Comparison of ENCODE assay signal across 23 cellular contexts in the genomic region with DNA sequence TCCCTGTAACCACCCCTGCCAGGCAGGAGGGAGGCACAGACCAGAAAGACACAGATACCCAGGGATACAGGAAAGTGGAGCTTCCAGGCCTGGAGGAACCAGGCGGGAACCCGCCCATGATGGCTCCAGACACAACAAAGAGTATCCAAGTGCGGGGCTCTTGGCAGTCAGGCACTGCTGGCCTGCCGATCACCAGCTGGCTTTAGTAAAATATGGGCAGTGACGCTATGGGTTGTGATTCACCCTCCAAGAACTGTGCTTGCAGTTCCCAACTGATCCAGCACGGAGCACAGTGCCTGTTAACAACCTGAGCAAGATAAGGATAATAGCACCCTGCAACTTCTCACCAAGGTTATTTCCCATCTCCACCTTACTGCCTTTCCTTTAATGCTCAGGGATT.
DNase-seq lines count a peak whose midpoint lies in the region; ATAC-seq and TF ChIP-seq lines count a peak whose summit lies in the region.
"Had no signal": no experiment of that assay in that cellular context is flagged by ENCODE, and none has a peak within 500 bp of the region (broad histone marks: within the 10 kb centered on the region; RNA-seq: fewer than 3 reads in every experiment).

No MANE protein-coding gene starts in this region.

- H3K27ac ChIP-seq in left ventricle myocardium inferior (replicated peaks) = no peak overlapping the region
- H3K27ac ChIP-seq in tibial nerve = no peak overlapping the region
- H3K27ac ChIP-seq: suprapubic skin had no signal

- peak; percentile 36 for TF ChIP-seq CTCF in left ventricle myocardium inferior (IDR thresholded peaks at IDR 0.05; ENCODE audit: borderline replicate concordance)
- TF ChIP-seq CTCF in tibial nerve (IDR thresholded peaks at IDR 0.05) = no peak

- no peaks in the 10 kb centered on the region for H3K4me1 Mint-ChIP-seq in stimulated activated effector memory CD8-positive, alpha-beta T cell treated with anti-CD3 and anti-CD28 coated beads, Interleukin-12 subunit alpha, Interleukin-12 subunit beta, amount 100 ng/mL, for 72 hours
- H3K4me1 Mint-ChIP-seq: CD4-positive, CD25-positive, alpha-beta regulatory T cell had no signal

- H3K27ac Mint-ChIP-seq in stimulated activated effector memory CD8-positive, alpha-beta T cell treated with anti-CD3 and anti-CD28 coated beads, Interleukin-12 subunit alpha, Interleukin-12 subunit beta, amount 100 ng/mL, for 72 hours = no peak overlapping the region
- H3K27ac Mint-ChIP-seq: activated CD8-positive, alpha-beta T cell treated with anti-CD3 and anti-CD28 coated beads, Interleukin-2, amount 10 ng/mL, durations not matched to agents 7 days and 5 days; activated naive CD4-positive, alpha-beta T cell treated with anti-CD3 and anti-CD28 coated beads for 36 hours; CD4-positive, CD25-positive, alpha-beta regulatory T cell had no signal

- DNase-seq in HT-29 (ENCODE audit: low spot score) = peak; percentile 26
- DNase-seq in astrocyte of the hippocampus (ENCODE audit: low read depth, low spot score) = peak; percentile 44
- peak; percentile 39 for DNase-seq in left ventricle myocardium inferior
- DNase-seq in stimulated activated effector memory CD8-positive, alpha-beta T cell treated with anti-CD3 and anti-CD28 coated beads, Interleukin-12 subunit alpha, Interleukin-12 subunit beta, amount 100 ng/mL, for 72 hours (ENCODE audit: low spot score in 2 of 2) = no peak
- DNase-seq in CD1c-positive myeloid dendritic cell (ENCODE audit: extremely low spot score) = no peak
- no peak for DNase-seq in tibial nerve (ENCODE audit: low spot score in 2 of 2)
- DNase-seq: activated CD4-positive, CD25-positive, alpha-beta regulatory T cell treated with anti-CD3 and anti-CD28 coated beads, Interleukin-2, amount 50 U/mL, for 72 hours; activated CD8-positive, alpha-beta T cell treated with anti-CD3 and anti-CD28 coated beads, Interleukin-2, amount 10 ng/mL, durations not matched to agents 7 days and 5 days; activated naive CD4-positive, alpha-beta T cell treated with anti-CD3 and anti-CD28 coated beads for 36 hours; amygdala; CD4-positive, CD25-positive, alpha-beta regulatory T cell; DMS153; erythroblast; GF-D8; KG1; midbrain; MV-4-11; NCI-H1694 treated with DMSO at 0.1 percent for 48 hours; NCI-H69; SHP77 had no signal

- H3K4me3 ChIP-seq in left ventricle myocardium inferior (no peak overlapping the region), tibial nerve (no peak overlapping the region)
- H3K4me3 ChIP-seq: suprapubic skin had no signal

- no peak overlapping the region for H3K4me3 Mint-ChIP-seq in stimulated activated effector memory CD8-positive, alpha-beta T cell treated with anti-CD3 and anti-CD28 coated beads, Interleukin-12 subunit alpha, Interleukin-12 subunit beta, amount 100 ng/mL, for 72 hours
- H3K4me3 Mint-ChIP-seq: activated CD8-positive, alpha-beta T cell treated with anti-CD3 and anti-CD28 coated beads, Interleukin-2, amount 10 ng/mL, durations not matched to agents 7 days and 5 days; activated naive CD4-positive, alpha-beta T cell treated with anti-CD3 and anti-CD28 coated beads for 36 hours; CD4-positive, CD25-positive, alpha-beta regulatory T cell had no signal

- peak; percentile 8 for ATAC-seq in stimulated activated effector memory CD8-positive, alpha-beta T cell treated with anti-CD3 and anti-CD28 coated beads, Interleukin-12 subunit alpha, Interleukin-12 subunit beta, amount 100 ng/mL, for 72 hours
- ATAC-seq in HG03342 (IDR thresholded peaks at IDR 0.05; ENCODE audit: unreplicated experiment) = no peak
- ATAC-seq: activated CD8-positive, alpha-beta T cell treated with anti-CD3 and anti-CD28 coated beads, Interleukin-2, amount 10 ng/mL, durations not matched to agents 7 days and 5 days; HCT116 had no signal

- intact Hi-C loops in left ventricle myocardium inferior (cut with micrococcal nuclease) = no loop called here

- H3K36me3 ChIP-seq in left ventricle myocardium inferior = no peaks in the 10 kb centered on the region
- no peaks in the 10 kb centered on the region for H3K36me3 ChIP-seq in tibial nerve
- H3K36me3 ChIP-seq: suprapubic skin had no signal

- TF ChIP-seq EP300 in tibial nerve (IDR thresholded peaks at IDR 0.05) = no peak

- no peak for TF ChIP-seq POLR2A in tibial nerve (IDR thresholded peaks at IDR 0.05)

- 46 to 71% methylated on average over 6 of the region's 6 CpGs for WGBS in tibial nerve, 2 donors

- H3K27me3 ChIP-seq in left ventricle myocardium inferior (ENCODE audit: low read depth) (no peaks in the 10 kb centered on the region), tibial nerve (no peaks in the 10 kb centered on the region)
- H3K27me3 ChIP-seq: suprapubic skin had no signal

- peaks cover 15% of the 10 kb centered on the region for H3K9me3 Mint-ChIP-seq in stimulated activated effector memory CD8-positive, alpha-beta T cell treated with anti-CD3 and anti-CD28 coated beads, Interleukin-12 subunit alpha, Interleukin-12 subunit beta, amount 100 ng/mL, for 72 hours

- H3K36me3 Mint-ChIP-seq in stimulated activated effector memory CD8-positive, alpha-beta T cell treated with anti-CD3 and anti-CD28 coated beads, Interleukin-12 subunit alpha, Interleukin-12 subunit beta, amount 100 ng/mL, for 72 hours = no peaks in the 10 kb centered on the region
- H3K36me3 Mint-ChIP-seq: CD4-positive, CD25-positive, alpha-beta regulatory T cell had no signal

- H3K9me3 ChIP-seq in left ventricle myocardium inferior (replicated peaks) (peaks cover 4% of the 10 kb centered on the region), tibial nerve (peaks cover 0 to 5% (median 0%) of the 10 kb centered on the region in 4 donors)
- H3K9me3 ChIP-seq: suprapubic skin had no signal

- H3K4me1 ChIP-seq in left ventricle myocardium inferior (peaks cover 8% of the 10 kb centered on the region), tibial nerve (no peaks in the 10 kb centered on the region)

Comparison
In these comparisons a context has a peak if more than half of its experiments do, and no peak if none do; other contexts are left out.
1. DNase-seq: peak in HT-29 (single experiment), astrocyte of the hippocampus (single experiment) and left ventricle myocardium inferior (single experiment); none in stimulated activated effector memory CD8-positive, alpha-beta T cell treated with anti-CD3 and anti-CD28 coated beads, Interleukin-12 subunit alpha, Interleukin-12 subunit beta, amount 100 ng/mL, for 72 hours (0 of 2), CD1c-positive myeloid dendritic cell (single experiment) and tibial nerve (0 of 2).